9 cellular contexts compared by ENCODE assay signal in genomic region chr14:89466939-89467338, GRCh38. TPM values are rescaled to one million over a fixed set of nuclear protein-coding genes. Genes with fewer than 3 reads are reported as not detected.
DNase-seq lines count a peak whose midpoint lies in the region; ATAC-seq and TF ChIP-seq lines count a peak whose summit lies in the region.
"Had no signal": no experiment of that assay in that cellular context is flagged by ENCODE, and none has a peak within 500 bp of the region (broad histone marks: within the 10 kb centered on the region; RNA-seq: fewer than 3 reads in every experiment).

No MANE protein-coding gene starts in this region.

- H3K27me3 ChIP-seq in DND-41 (ENCODE audit: insufficient read depth, low read length, poor library complexity): no peaks in the 10 kb centered on the region
- no peaks in the 10 kb centered on the region for H3K27me3 ChIP-seq in foreskin keratinocyte

- H3K4me3 ChIP-seq in DND-41 (ENCODE audit: low read depth in 1 of 2, low read length in 2 of 2): no peak overlapping the region

- peak overlapping the region; percentile 15; the same call in 1 of the 2 replicates for H3K9ac ChIP-seq in DND-41 (ENCODE audit: low read depth, low read length)

- DNase-seq in DND-41: peak; percentile 73
- DNase-seq in SK-N-DZ (ENCODE audit: low spot score): peak; percentile 2
- peak; percentile 37 to 64 for DNase-seq in foreskin keratinocyte
- DNase-seq in putamen (ENCODE audit: low spot score): peak; percentile 17
- no peak for DNase-seq in endothelial cell (ENCODE audit: low spot score)
- no peak for DNase-seq in NCI-H1048 (lab: John Stamatoyannopoulos, UW)
- no peak for DNase-seq in NCI-H1105 treated with DMSO at 0.1 percent for 48 hours (lab: John Stamatoyannopoulos, UW)
- DNase-seq: Calu3, NCI-H226 had no signal

- TF ChIP-seq CTCF in DND-41 (IDR thresholded peaks at IDR 0.05; ENCODE audit: borderline replicate concordance, extremely low read depth, low read length, poor library complexity, severe bottlenecking) (no peak), foreskin keratinocyte (conservative IDR thresholded peaks at IDR 0.05) (no peak), endothelial cell (IDR thresholded peaks at IDR 0.05; ENCODE audit: unreplicated experiment) (no peak)

- H3K4me3 Mint-ChIP-seq in endothelial cell (ENCODE audit: unreplicated experiment): no peak overlapping the region

- no peak overlapping the region for H2AFZ ChIP-seq in DND-41 (ENCODE audit: low read depth, low read length)

- peaks cover 7% of the 10 kb centered on the region for H3K4me1 Mint-ChIP-seq in endothelial cell (ENCODE audit: unreplicated experiment)

- H3K27ac Mint-ChIP-seq in endothelial cell (ENCODE audit: unreplicated experiment): no peak overlapping the region

- H3K4me2 ChIP-seq in DND-41 (ENCODE audit: insufficient read depth, low read length): no peak overlapping the region

- no peaks in the 10 kb centered on the region for H3K9me3 ChIP-seq in DND-41 (ENCODE audit: insufficient read depth, low read length, severe bottlenecking)

- H3K79me2 ChIP-seq in DND-41 (ENCODE audit: insufficient read depth, low read length): 0 out of 2 replicates have a peak, but pooled peaks cover 3% of the 10 kb centered on the region

- H3K36me3 Mint-ChIP-seq in endothelial cell (ENCODE audit: low read depth, unreplicated experiment): peaks cover 13% of the 10 kb centered on the region

- H3K4me1 ChIP-seq in DND-41 (ENCODE audit: insufficient read depth, low read length): peaks cover 26% of the 10 kb centered on the region
- peaks cover 7% of the 10 kb centered on the region for H3K4me1 ChIP-seq in foreskin keratinocyte

- H3K36me3 ChIP-seq in DND-41 (ENCODE audit: insufficient read depth, low read length): no peaks in the 10 kb centered on the region

- H4K20me1 ChIP-seq in DND-41 (ENCODE audit: insufficient read depth, low read length): no peaks in the 10 kb centered on the region

- H3K27me3 Mint-ChIP-seq in endothelial cell (ENCODE audit: unreplicated experiment): peaks cover 6% of the 10 kb centered on the region

- H3K27ac ChIP-seq in DND-41 (ENCODE audit: low read length) (peak overlapping the region; percentile 74), foreskin keratinocyte (no peak overlapping the region)

- peak; percentile 77 for ATAC-seq in DND-41 (ENCODE audit: insufficient read depth, low read depth)
- ATAC-seq in foreskin keratinocyte: peak; percentile 85

- H3K9me3 Mint-ChIP-seq in endothelial cell (ENCODE audit: unreplicated experiment): no peaks in the 10 kb centered on the region

RNA-seq across cellular contexts. Expression of gene FOXN3, which starts 49.9 kb away (rescaled TPM):
- polyA plus RNA-seq in SK-N-DZ (2014; cell fraction: cytosol; rRNA removed): 22.4 and 23.6 TPM in 2 replicates
- polyA plus RNA-seq in SK-N-DZ (2014; cell fraction: nucleus; rRNA removed): 12.1 and 14.7 TPM in 2 replicates
- 14.5 and 20.1 TPM in 2 replicates for total RNA-seq in foreskin keratinocyte
- polyA plus RNA-seq in foreskin keratinocyte: 3.1 TPM in 2 replicates
- 108 TPM for total RNA-seq in endothelial cell (ENCODE audit: unreplicated experiment)

Comparison
In these comparisons a context has a peak if more than half of its experiments do, and no peak if none do; other contexts are left out.
1. DNase-seq: peak in DND-41 (single experiment), SK-N-DZ (single experiment), foreskin keratinocyte (2 of 2) and putamen (single experiment); none in endothelial cell (single experiment), NCI-H1048 (single experiment) and NCI-H1105 treated with DMSO at 0.1 percent for 48 hours (single experiment).